ENCODE assay signal across 8 cellular contexts in the genomic region with DNA sequence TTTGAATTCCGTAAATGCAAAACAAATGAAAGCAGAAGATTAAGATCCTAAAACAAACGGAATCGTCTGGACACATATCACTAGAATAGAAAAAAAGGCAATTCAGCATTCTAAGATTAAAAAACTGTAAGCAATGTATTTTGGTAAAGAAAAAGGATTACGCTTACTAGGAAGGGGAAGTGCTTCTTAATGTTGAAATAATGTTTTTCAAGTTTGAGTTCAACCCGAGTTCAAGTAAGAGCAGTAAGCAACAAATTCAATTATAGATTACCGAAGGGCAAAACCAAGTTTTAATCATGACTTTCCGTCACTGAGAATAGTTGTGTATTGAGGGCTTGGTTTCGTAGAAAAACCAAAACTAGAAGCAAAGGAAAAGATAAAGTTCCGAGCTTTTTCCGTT. TPM values are rescaled to one million over a fixed set of nuclear protein-coding genes. Genes with fewer than 3 reads are reported as not detected.
DNase-seq lines count a peak whose midpoint lies in the region; ATAC-seq and TF ChIP-seq lines count a peak whose summit lies in the region.

No MANE protein-coding gene starts in this region.

- H3K9me3 ChIP-seq in OCI-LY1 (ENCODE audit: low read length), result no peaks in the 10 kb centered on the region
- H3K9me3 ChIP-seq in endodermal cell (ENCODE audit: control insufficient read depth, low read length), result no peaks in the 10 kb centered on the region
- no peaks in the 10 kb centered on the region for H3K9me3 ChIP-seq in parathyroid adenoma (ENCODE audit: control insufficient read depth, low read length)

- DNase-seq in endodermal cell (no peak), NCI-H187 (lab: John Stamatoyannopoulos, UW) (no peak)

- H3K4me1 ChIP-seq in OCI-LY1 (ENCODE audit: insufficient read depth, low read length, severe bottlenecking), result peaks cover 51% of the 10 kb centered on the region
- H3K4me1 ChIP-seq in endodermal cell (ENCODE audit: control insufficient read depth, insufficient read depth, low read length), result peaks cover 2% of the 10 kb centered on the region
- peaks cover 7% of the 10 kb centered on the region for H3K4me1 ChIP-seq in parathyroid adenoma

- no peaks in the 10 kb centered on the region for H3F3A ChIP-seq in OCI-LY1 (ENCODE audit: insufficient read depth, low read length)

- H3K27me3 ChIP-seq in OCI-LY1 (ENCODE audit: insufficient read depth, low read length), result no peaks in the 10 kb centered on the region
- no peaks in the 10 kb centered on the region for H3K27me3 ChIP-seq in endodermal cell (ENCODE audit: control insufficient read depth, insufficient read depth, low read length, poor library complexity, severe bottlenecking)
- no peaks in the 10 kb centered on the region for H3K27me3 ChIP-seq in parathyroid adenoma (ENCODE audit: control insufficient read depth, insufficient read depth, low read length)

- H3K4me3 ChIP-seq in GM08714 (ENCODE audit: low read length) (peak overlapping the region; percentile 89), OCI-LY1 (ENCODE audit: low read depth, low read length, poor library complexity, severe bottlenecking) (peak overlapping the region; percentile 67), endodermal cell (ENCODE audit: low read length) (peak overlapping the region; percentile 96), parathyroid adenoma (ENCODE audit: low read depth, low read length) (peak overlapping the region; percentile 98)

- peak overlapping the region; percentile 93 for H3K4me3 Mint-ChIP-seq in endodermal cell

- H3K36me3 Mint-ChIP-seq in endodermal cell (ENCODE audit: low read depth), result peaks cover 7% of the 10 kb centered on the region

- H3K27ac Mint-ChIP-seq in endodermal cell, result peak overlapping the region; percentile 99

- H3K27ac ChIP-seq in OCI-LY1 (ENCODE audit: low read depth, low read length, poor library complexity, severe bottlenecking), result peak overlapping the region; percentile 89
- peak overlapping the region; percentile 93 for H3K27ac ChIP-seq in endodermal cell (ENCODE audit: low read depth, low read length)
- peak overlapping the region; percentile 96 for H3K27ac ChIP-seq in parathyroid adenoma

- no peaks in the 10 kb centered on the region for H3K9me3 Mint-ChIP-seq in endodermal cell

- no peaks in the 10 kb centered on the region for H4K20me1 ChIP-seq in OCI-LY1 (ENCODE audit: insufficient read depth, low read length)

- H2AFZ ChIP-seq in OCI-LY1 (ENCODE audit: low read length) (no peak overlapping the region), parathyroid adenoma (peak overlapping the region; percentile 96)

- TF ChIP-seq CTCF in OCI-LY1 (IDR thresholded peaks at IDR 0.05; ENCODE audit: low read length) (no peak), endodermal cell (conservative IDR thresholded peaks at IDR 0.05) (no peak), parathyroid adenoma (IDR thresholded peaks at IDR 0.05) (no peak)

- peak overlapping the region; percentile 85 for H3K9ac ChIP-seq in OCI-LY1 (ENCODE audit: low read length)
- peak overlapping the region; percentile 95 for H3K9ac ChIP-seq in endodermal cell (ENCODE audit: extremely low read depth, low read length, poor library complexity, severe bottlenecking)
- no peak overlapping the region for H3K9ac ChIP-seq in parathyroid adenoma

- no peaks in the 10 kb centered on the region for H3K9me2 ChIP-seq in OCI-LY1 (ENCODE audit: low read depth, low read length)

- ATAC-seq in GM19395 (IDR thresholded peaks at IDR 0.05; ENCODE audit: unreplicated experiment) (no peak), GM21360 (IDR thresholded peaks at IDR 0.05; ENCODE audit: unreplicated experiment) (no peak), HG02763 (IDR thresholded peaks at IDR 0.05; ENCODE audit: unreplicated experiment) (no peak)

- peaks cover 61% of the 10 kb centered on the region for H3K79me2 ChIP-seq in OCI-LY1 (ENCODE audit: insufficient read depth, low read length)
- H3K79me2 ChIP-seq in parathyroid adenoma, result no peaks in the 10 kb centered on the region

- H3K36me3 ChIP-seq in OCI-LY1 (ENCODE audit: insufficient read depth, low read length) (peaks cover 30% of the 10 kb centered on the region), endodermal cell (ENCODE audit: control insufficient read depth, insufficient read depth, low read length) (peaks cover 8% of the 10 kb centered on the region), parathyroid adenoma (ENCODE audit: control insufficient read depth, insufficient read depth, low read length) (no peaks in the 10 kb centered on the region)

- peaks cover 25% of the 10 kb centered on the region for H3K4me1 Mint-ChIP-seq in endodermal cell

- peak overlapping the region; percentile 84 for H3K4me2 ChIP-seq in OCI-LY1 (ENCODE audit: low read length)
- H3K4me2 ChIP-seq in parathyroid adenoma (ENCODE audit: low read length), result peak overlapping the region; percentile 90

- H3K27me3 Mint-ChIP-seq in endodermal cell (ENCODE audit: insufficient read depth), result no peaks in the 10 kb centered on the region

- 0 to 1% methylated on average over 6 to 10 of the region's 10 CpGs for WGBS in endodermal cell (ENCODE audit: insufficient coverage in 1 of 2, insufficient read length in 1 of 2), 2 experiments

RNA-seq across cellular contexts. Expression of gene CIP2A, which starts 0.6 kb away (rescaled TPM):
- total RNA-seq in endodermal cell, result 10 to 100 TPM; 30.3 to 43.6 TPM
- 35.8 TPM for polyA plus RNA-seq in endodermal cell (2013, experiment 1 of 2)
- polyA plus RNA-seq in endodermal cell (2013, experiment 2 of 2), result 35.6 TPM

RNA-seq across cellular contexts. Expression of gene DZIP3, which starts 0.9 kb away (rescaled TPM):
- total RNA-seq in endodermal cell, result 10 to 100 TPM; 24.2 to 40.8 TPM
- 31.0 TPM for polyA plus RNA-seq in endodermal cell (2013, experiment 1 of 2)
- polyA plus RNA-seq in endodermal cell (2013, experiment 2 of 2), result 28.3 TPM
